ENCODE assay signal across 8 cellular contexts in genomic region chr22:39413204-39413603, GRCh38. TPM values are rescaled to one million over a fixed set of nuclear protein-coding genes. Genes with fewer than 3 reads are reported as not detected.
DNase-seq lines count a peak whose midpoint lies in the region; ATAC-seq, FAIRE-seq and TF ChIP-seq lines count a peak whose summit lies in the region.
"Not testable (repeated sequence)": the region's sequence is repeated elsewhere in the genome, so short reads cannot be mapped to it uniquely, and the experiment has no call there.
"Had no signal": no experiment of that assay in that cellular context is flagged by ENCODE, and none has a peak within 500 bp of the region (broad histone marks: within the 10 kb centered on the region; RNA-seq: fewer than 3 reads in every experiment).

No MANE protein-coding gene starts in this region.

- not testable (repeated sequence) for ATAC-seq in CD4-positive, alpha-beta T cell (ENCODE audit: poor library complexity); activated CD8-positive, alpha-beta T cell treated with anti-CD3 and anti-CD28 coated beads for 36 hours; K562; naive thymus-derived CD8-positive, alpha-beta T cell

- H3K36me3 ChIP-seq in K562 (ENCODE audit: control insufficient read depth, insufficient read depth, low read length): peaks cover 26% of the 10 kb centered on the region; the same call in 2 of the 3 replicates

- in situ Hi-C loops in K562 (cut with MboI): not testable (repeated sequence)

- not testable (repeated sequence) for H3K4me3 ChIP-seq in HL-60 (replicated peaks; ENCODE audit: insufficient read depth, low read length); K562

- TF ChIP-seq RAD21 in K562 (CRISPR knock-in tag; conservative IDR thresholded peaks at IDR 0.05 in 1 of 2, IDR thresholded peaks at IDR 0.05 in 1 of 2): not testable (repeated sequence)

- H3K27me3 ChIP-seq in CD4-positive, alpha-beta T cell (ENCODE audit: control insufficient read depth, insufficient read depth, low read length); HL-60 (ENCODE audit: insufficient read depth, poor library complexity, severe bottlenecking); K562 (ENCODE audit: control insufficient read depth in 2 of 2, insufficient read depth in 2 of 2, low read length in 2 of 2): not testable (repeated sequence)

- H3K4me1 ChIP-seq in K562 (replicated peaks in 1 of 2; ENCODE audit: control insufficient read depth in 2 of 2, insufficient read depth in 2 of 2, low read length in 2 of 2): not testable (repeated sequence)

- H4K20me1 ChIP-seq in K562 (replicated peaks; ENCODE audit: control insufficient read depth, insufficient read depth, low read length): not testable (repeated sequence)

- not testable (repeated sequence) for H3K9me1 ChIP-seq in K562 (ENCODE audit: control insufficient read depth, insufficient read depth, low read length)

- peak overlapping the region; percentile 87 for H3K27ac Mint-ChIP-seq in CD4-positive, alpha-beta T cell
- H3K27ac Mint-ChIP-seq in T-helper 2 cell treated with Interferon-gamma antibody and Interleukin-4, amounts not matched to agents 5 μg/mL and 100 μg/mL, for 36 hours: peak overlapping the region; percentile 65
- H3K27ac Mint-ChIP-seq in activated CD8-positive, alpha-beta T cell treated with anti-CD3 and anti-CD28 coated beads for 36 hours: peak overlapping the region; percentile 61
- peak overlapping the region; percentile 22 for H3K27ac Mint-ChIP-seq in activated T-helper 2 cell treated with anti-CD3 and anti-CD28 coated beads, Interferon-gamma antibody, Interleukin-2, Interleukin-4, amounts not matched to agents 10 μg/mL and 5 μg/mL and 100 μg/mL, durations not matched to agents 14 hours and 24 hours and 36 hours
- peak overlapping the region in 9 of 10 donors; percentile 19 to 95 (median 75) for H3K27ac Mint-ChIP-seq in naive thymus-derived CD8-positive, alpha-beta T cell

- not testable (repeated sequence) for H3K27ac ChIP-seq in CD4-positive, alpha-beta T cell (ENCODE audit: low read depth, low read length); K562 (ENCODE audit: extremely low read depth, low read depth, low read length)
- peak overlapping the region; percentile 85 for H3K27ac ChIP-seq in HL-60 (replicated peaks)

- 86% methylated on average over 5 of the region's 7 CpGs for WGBS in K562 (ENCODE audit: insufficient coverage, low coverage, missing lambda C conversion rate)

- not testable (repeated sequence) for H3K9me3 ChIP-seq in CD4-positive, alpha-beta T cell (ENCODE audit: control insufficient read depth, low read length); K562 (replicated peaks; ENCODE audit: control insufficient read depth, insufficient read depth, low read depth, low read length)

- not testable (repeated sequence) for TF ChIP-seq POLR2A in K562 (conservative IDR thresholded peaks at IDR 0.05)

- not testable (repeated sequence) for H3K9me3 Mint-ChIP-seq in CD4-positive, alpha-beta T cell; T-helper 2 cell treated with Interferon-gamma antibody and Interleukin-4, amounts not matched to agents 5 μg/mL and 100 μg/mL, for 36 hours; activated CD8-positive, alpha-beta T cell treated with anti-CD3 and anti-CD28 coated beads for 36 hours; activated T-helper 2 cell treated with anti-CD3 and anti-CD28 coated beads, Interferon-gamma antibody, Interleukin-2, Interleukin-4, amounts not matched to agents 10 μg/mL and 5 μg/mL and 100 μg/mL, durations not matched to agents 14 hours and 24 hours and 36 hours; naive thymus-derived CD8-positive, alpha-beta T cell

- not testable (repeated sequence) for H3K9ac ChIP-seq in K562 (ENCODE audit: insufficient read depth in 1 of 2, low read depth in 2 of 2, low read length in 2 of 2)

- DNase-seq in CD4-positive, alpha-beta T cell; HL-60 (ENCODE audit: low read depth in 1 of 2, low spot score in 1 of 2); T-helper 2 cell treated with Interferon-gamma antibody and Interleukin-4, amounts not matched to agents 5 μg/mL and 100 μg/mL, for 36 hours (ENCODE audit: low spot score); activated CD8-positive, alpha-beta T cell treated with anti-CD3 and anti-CD28 coated beads for 36 hours; activated T-helper 2 cell treated with anti-CD3 and anti-CD28 coated beads, Interferon-gamma antibody, Interleukin-2, Interleukin-4, amounts not matched to agents 10 μg/mL and 5 μg/mL and 100 μg/mL, durations not matched to agents 14 hours and 24 hours and 36 hours (ENCODE audit: low spot score); K562 (ENCODE audit: extremely low read depth in 1 of 4, low spot score in 3 of 4); naive thymus-derived CD8-positive, alpha-beta T cell: not testable (repeated sequence)

- POLR2A ChIA-PET in CD4-positive, alpha-beta T cell (lab: Charles Lee): interaction anchor here (0.8 to 3.5 kb wide), 8 partner anchors 8 to 116 kb away, joined by 3 to 60 read pairs (median 12); partner anchors contain the start of genes ATF4, MIEF1, RPL3 and TAB1
- POLR2A ChIA-PET in activated CD8-positive, alpha-beta T cell treated with anti-CD3 and anti-CD28 coated beads for 36 hours (lab: Charles Lee): interaction anchor here (1.1 to 2.8 kb wide), 5 partner anchors 8 to 98 kb away, joined by 3 to 11 read pairs (median 3); partner anchors contain the start of gene TAB1
- POLR2A ChIA-PET in K562 (lab: Yijun Ruan, JAX): interaction anchor here (0.7 to 1.2 kb wide), 3 partner anchors 12 to 94 kb away, joined by 3 to 5 read pairs (median 3); partner anchors contain the start of gene RPL3
- POLR2A ChIA-PET in naive thymus-derived CD8-positive, alpha-beta T cell (lab: Charles Lee): interaction anchor here (0.6 to 8.4 kb wide), 21 partner anchors 13 to 1920 kb away, joined by 3 to 120 read pairs (median 4); partner anchors contain the start of genes ATF4, RPL3, RPS19BP1 and TAB1

- FAIRE-seq in K562 (lab: Jason Lieb, UNC): not testable (repeated sequence)

- not testable (repeated sequence) for H2AFZ ChIP-seq in K562 (ENCODE audit: low read depth, low read length)

- BruUV-seq in K562 (replicated peaks; lab: Mats Ljungman, UMichigan): not testable (repeated sequence)

- CTCF ChIA-PET in CD4-positive, alpha-beta T cell (lab: Charles Lee): interaction anchor here (0.9 to 2.6 kb wide), 2 partner anchors 14 to 66 kb away, joined by 4 to 27 read pairs; partner anchors contain the start of gene TAB1
- CTCF ChIA-PET in activated CD8-positive, alpha-beta T cell treated with anti-CD3 and anti-CD28 coated beads for 36 hours (lab: Charles Lee): interaction anchor here (0.7 to 1.1 kb wide), 2 partner anchors 22 to 81 kb away, joined by 3 to 4 read pairs; no protein-coding TSS in a partner anchor
- CTCF ChIA-PET in K562 (lab: Yijun Ruan, JAX; ENCODE audit: low intra/inter-chr PET ratio): interaction anchor here (0.6 kb wide), 1 partner anchor 1584 kb away, joined by 3 read pairs; no protein-coding TSS in a partner anchor

- H3K79me2 ChIP-seq in K562 (ENCODE audit: control insufficient read depth, insufficient read depth, low read length): peaks cover 13% of the 10 kb centered on the region; the same call in 2 of the 3 replicates

- not testable (repeated sequence) for TF ChIP-seq CTCF in CD4-positive, alpha-beta T cell (IDR thresholded peaks at IDR 0.05); HL-60 (IDR thresholded peaks at IDR 0.05; ENCODE audit: insufficient read depth, low read length); activated CD8-positive, alpha-beta T cell treated with anti-CD3 and anti-CD28 coated beads for 36 hours (IDR thresholded peaks at IDR 0.05); K562 (IDR thresholded peaks at IDR 0.05 in 2 of 3, conservative IDR thresholded peaks at IDR 0.05 in 1 of 3; ENCODE audit: insufficient read depth in 2 of 3, low read depth in 1 of 3, low read length in 3 of 3)

- H3K4me3 Mint-ChIP-seq in CD4-positive, alpha-beta T cell: peak overlapping the region; percentile 45
- H3K4me3 Mint-ChIP-seq in T-helper 2 cell treated with Interferon-gamma antibody and Interleukin-4, amounts not matched to agents 5 μg/mL and 100 μg/mL, for 36 hours: peak overlapping the region; percentile 24
- H3K4me3 Mint-ChIP-seq in activated CD8-positive, alpha-beta T cell treated with anti-CD3 and anti-CD28 coated beads for 36 hours; activated T-helper 2 cell treated with anti-CD3 and anti-CD28 coated beads, Interferon-gamma antibody, Interleukin-2, Interleukin-4, amounts not matched to agents 10 μg/mL and 5 μg/mL and 100 μg/mL, durations not matched to agents 14 hours and 24 hours and 36 hours (ENCODE audit: low read depth): not testable (repeated sequence)
- H3K4me3 Mint-ChIP-seq in naive thymus-derived CD8-positive, alpha-beta T cell: peak overlapping the region; percentile 54 to 85 (median 76)

- TF ChIP-seq EP300 in K562 (IDR thresholded peaks at IDR 0.05; ENCODE audit: low read length): not testable (repeated sequence)

- not testable (repeated sequence) for H3K27me3 Mint-ChIP-seq in CD4-positive, alpha-beta T cell; T-helper 2 cell treated with Interferon-gamma antibody and Interleukin-4, amounts not matched to agents 5 μg/mL and 100 μg/mL, for 36 hours (ENCODE audit: low read depth); activated CD8-positive, alpha-beta T cell treated with anti-CD3 and anti-CD28 coated beads for 36 hours; activated T-helper 2 cell treated with anti-CD3 and anti-CD28 coated beads, Interferon-gamma antibody, Interleukin-2, Interleukin-4, amounts not matched to agents 10 μg/mL and 5 μg/mL and 100 μg/mL, durations not matched to agents 14 hours and 24 hours and 36 hours (ENCODE audit: low read depth); naive thymus-derived CD8-positive, alpha-beta T cell

- H3K36me3 Mint-ChIP-seq in CD4-positive, alpha-beta T cell (ENCODE audit: low read depth): peaks cover 20% of the 10 kb centered on the region
- H3K36me3 Mint-ChIP-seq in T-helper 2 cell treated with Interferon-gamma antibody and Interleukin-4, amounts not matched to agents 5 μg/mL and 100 μg/mL, for 36 hours (ENCODE audit: low read depth): not testable (repeated sequence)
- peaks cover 10% of the 10 kb centered on the region for H3K36me3 Mint-ChIP-seq in activated CD8-positive, alpha-beta T cell treated with anti-CD3 and anti-CD28 coated beads for 36 hours (ENCODE audit: low read depth)
- H3K36me3 Mint-ChIP-seq in activated T-helper 2 cell treated with anti-CD3 and anti-CD28 coated beads, Interferon-gamma antibody, Interleukin-2, Interleukin-4, amounts not matched to agents 10 μg/mL and 5 μg/mL and 100 μg/mL, durations not matched to agents 14 hours and 24 hours and 36 hours (ENCODE audit: low read depth): peaks cover 27% of the 10 kb centered on the region
- peaks cover 0 to 22% (median 8%) of the 10 kb centered on the region in 3 donors for H3K36me3 Mint-ChIP-seq in naive thymus-derived CD8-positive, alpha-beta T cell

- intact Hi-C loops in CD4-positive, alpha-beta T cell (cut with DNase I, micrococcal nuclease); activated CD8-positive, alpha-beta T cell treated with anti-CD3 and anti-CD28 coated beads for 36 hours (cut with micrococcal nuclease); activated T-helper 2 cell treated with anti-CD3 and anti-CD28 coated beads, Interferon-gamma antibody, Interleukin-2, Interleukin-4, amounts not matched to agents 10 μg/mL and 5 μg/mL and 100 μg/mL, durations not matched to agents 14 hours and 24 hours and 36 hours (cut with micrococcal nuclease); K562 (cut with micrococcal nuclease): not testable (repeated sequence)

- peaks cover 76% of the 10 kb centered on the region for H3K4me1 Mint-ChIP-seq in CD4-positive, alpha-beta T cell (ENCODE audit: low read depth)
- peaks cover 28% of the 10 kb centered on the region for H3K4me1 Mint-ChIP-seq in T-helper 2 cell treated with Interferon-gamma antibody and Interleukin-4, amounts not matched to agents 5 μg/mL and 100 μg/mL, for 36 hours (ENCODE audit: low read depth)
- peaks cover 60% of the 10 kb centered on the region for H3K4me1 Mint-ChIP-seq in activated CD8-positive, alpha-beta T cell treated with anti-CD3 and anti-CD28 coated beads for 36 hours (ENCODE audit: low read depth)
- H3K4me1 Mint-ChIP-seq in activated T-helper 2 cell treated with anti-CD3 and anti-CD28 coated beads, Interferon-gamma antibody, Interleukin-2, Interleukin-4, amounts not matched to agents 10 μg/mL and 5 μg/mL and 100 μg/mL, durations not matched to agents 14 hours and 24 hours and 36 hours (ENCODE audit: low read depth): peaks cover 32% of the 10 kb centered on the region
- H3K4me1 Mint-ChIP-seq in naive thymus-derived CD8-positive, alpha-beta T cell: peaks cover 35 to 93% (median 70%) of the 10 kb centered on the region in 4 donors

- not testable (repeated sequence) for H3K4me2 ChIP-seq in K562 (ENCODE audit: insufficient read depth, low read length)

RNA-seq across cellular contexts. Expression of gene TAB1, which starts 13.6 kb away (rescaled TPM):
- 10 to 100 TPM; 19.8 to 20.1 TPM for total RNA-seq in CD4-positive, alpha-beta T cell
- 10 to 100 TPM; 21.6 to 22.8 TPM for total RNA-seq in activated CD8-positive, alpha-beta T cell treated with anti-CD3 and anti-CD28 coated beads for 36 hours
- 25.4 and 25.8 TPM in 2 replicates for total RNA-seq in activated T-helper 2 cell treated with anti-CD3 and anti-CD28 coated beads, Interferon-gamma antibody, Interleukin-2, Interleukin-4, amounts not matched to agents 10 μg/mL and 5 μg/mL and 100 μg/mL, durations not matched to agents 14 hours and 24 hours and 36 hours
- 16.6 and 38.2 TPM in 2 replicates for total RNA-seq in K562 (2011; cell fraction: chromatin; rRNA removed; ENCODE audit: low replicate concordance)
- total RNA-seq in K562 (2011; cell fraction: nucleolus; rRNA removed): 29.9 and 30.0 TPM in 2 replicates
- total RNA-seq in K562 (2011; cell fraction: nucleoplasm; rRNA removed): 13.2 and 22.5 TPM in 2 replicates
- total RNA-seq in K562 (2014; rRNA removed) (9.5 and 14.7 TPM in 2 replicates), K562 (2014; rRNA removed; fragmentation: Illumina TruSeq; extraction: Trizol) (4.1 and 4.9 TPM in 2 replicates), K562 (2015; rRNA removed; fragmentation: Illumina TruSeq; extraction: Trizol) (10.3 and 10.4 TPM in 2 replicates), K562 (2021) (20.1 and 20.9 TPM in 2 replicates)
- polyA plus RNA-seq in K562 (2011; rRNA removed) (12.3 and 19.2 TPM in 2 replicates), K562 (2014; fragmentation: Illumina TruSeq; extraction: Trizol) (11.5 and 15.2 TPM in 2 replicates), K562 (2014; fragmentation: Nextera tagmentation; extraction: Ambion mirVana) (1 to 10 TPM in 1 of 2 experiments, under 1 TPM in 1; 0.36 to 1.1 TPM), K562 (2014; rRNA removed) (15.7 and 17.0 TPM in 2 replicates)
- polyA plus RNA-seq in K562 (2011; cell fraction: cytosol; rRNA removed): 15.0 and 31.8 TPM in 2 replicates
- polyA plus RNA-seq in K562 (2011; cell fraction: nucleus; rRNA removed): 20.2 and 31.0 TPM in 2 replicates
- 15.4 and 16.4 TPM in 2 replicates for polyA plus RNA-seq in K562 (2012)
- 13.1 and 18.2 TPM in 2 replicates for polyA minus RNA-seq in K562 (2011; rRNA and poly(A)+ RNA removed)
- polyA minus RNA-seq in K562 (2011; cell fraction: cytosol; rRNA and poly(A)+ RNA removed): 12.9 and 17.9 TPM in 2 replicates
- polyA minus RNA-seq in K562 (2011; cell fraction: nucleus; rRNA and poly(A)+ RNA removed): 11.8 and 18.1 TPM in 2 replicates
- 10 to 100 TPM; 42.1 to 47.0 TPM for total RNA-seq in naive thymus-derived CD8-positive, alpha-beta T cell
- 1 to 10 TPM; 2.2 to 5.9 (median 4.3) TPM for polyA plus RNA-seq in naive thymus-derived CD8-positive, alpha-beta T cell

RNA-seq across cellular contexts. Expression of gene MGAT3, which starts 43.6 kb away (rescaled TPM):
- total RNA-seq in CD4-positive, alpha-beta T cell: under 1 TPM in 1 of 2 experiments, not detected in 1; 0.17 TPM
- total RNA-seq in activated CD8-positive, alpha-beta T cell treated with anti-CD3 and anti-CD28 coated beads for 36 hours: 1 to 10 TPM in 1 of 2 experiments, under 1 TPM in 1; 0.90 to 1.9 TPM
- 0.11 and 0.21 TPM in 2 replicates for total RNA-seq in activated T-helper 2 cell treated with anti-CD3 and anti-CD28 coated beads, Interferon-gamma antibody, Interleukin-2, Interleukin-4, amounts not matched to agents 10 μg/mL and 5 μg/mL and 100 μg/mL, durations not matched to agents 14 hours and 24 hours and 36 hours
- total RNA-seq in K562 (2011; cell fraction: chromatin; rRNA removed; ENCODE audit: low replicate concordance): 6.4 and 13.2 TPM in 2 replicates
- 12.2 and 15.0 TPM in 2 replicates for total RNA-seq in K562 (2011; cell fraction: nucleolus; rRNA removed)
- 10.2 and 10.6 TPM in 2 replicates for total RNA-seq in K562 (2011; cell fraction: nucleoplasm; rRNA removed)
- total RNA-seq in K562 (2014; rRNA removed): 4.6 and 5.7 TPM in 2 replicates
- total RNA-seq in K562 (2014; rRNA removed; fragmentation: Illumina TruSeq; extraction: Trizol): 2.8 and 3.5 TPM in 2 replicates
- 4.3 and 4.6 TPM in 2 replicates for total RNA-seq in K562 (2015; rRNA removed; fragmentation: Illumina TruSeq; extraction: Trizol)
- 11.4 and 11.5 TPM in 2 replicates for total RNA-seq in K562 (2021)
- 6.6 and 6.8 TPM in 2 replicates for polyA plus RNA-seq in K562 (2011; rRNA removed)
- 8.2 and 17.9 TPM in 2 replicates for polyA plus RNA-seq in K562 (2011; cell fraction: cytosol; rRNA removed)
- polyA plus RNA-seq in K562 (2011; cell fraction: nucleus; rRNA removed): 6.0 and 12.6 TPM in 2 replicates
- polyA plus RNA-seq in K562 (2012): 4.6 and 7.2 TPM in 2 replicates
- 4.2 and 5.4 TPM in 2 replicates for polyA plus RNA-seq in K562 (2014; fragmentation: Illumina TruSeq; extraction: Trizol)
- polyA plus RNA-seq in K562 (2014; fragmentation: Nextera tagmentation; extraction: Ambion mirVana): under 1 TPM; 0.10 to 0.18 TPM
- 6.0 and 7.0 TPM in 2 replicates for polyA plus RNA-seq in K562 (2014; rRNA removed)
- 10.3 and 15.4 TPM in 2 replicates for polyA minus RNA-seq in K562 (2011; rRNA and poly(A)+ RNA removed)
- 18.6 and 19.4 TPM in 2 replicates for polyA minus RNA-seq in K562 (2011; cell fraction: cytosol; rRNA and poly(A)+ RNA removed)
- polyA minus RNA-seq in K562 (2011; cell fraction: nucleus; rRNA and poly(A)+ RNA removed): 4.6 and 5.1 TPM in 2 replicates
- total RNA-seq in naive thymus-derived CD8-positive, alpha-beta T cell: under 1 TPM; 0.36 to 0.55 TPM
- polyA plus RNA-seq in naive thymus-derived CD8-positive, alpha-beta T cell: under 1 TPM; 0.05 to 0.27 (median 0.11) TPM
- total RNA-seq: PC-9 had no signal

Comparison
In these comparisons a context has a peak if more than half of its experiments do, and no peak if none do; other contexts are left out.
1. H3K27ac Mint-ChIP-seq: peak in every context shown above with its lines; median percentile 87 in CD4-positive, alpha-beta T cell; 75 in naive thymus-derived CD8-positive, alpha-beta T cell; 65 in T-helper 2 cell treated with Interferon-gamma antibody and Interleukin-4, amounts not matched to agents 5 μg/mL and 100 μg/mL, for 36 hours; 61 in activated CD8-positive, alpha-beta T cell treated with anti-CD3 and anti-CD28 coated beads for 36 hours; 22 in activated T-helper 2 cell treated with anti-CD3 and anti-CD28 coated beads, Interferon-gamma antibody, Interleukin-2, Interleukin-4, amounts not matched to agents 10 μg/mL and 5 μg/mL and 100 μg/mL, durations not matched to agents 14 hours and 24 hours and 36 hours.